Comparison of ENCODE assay signal across 21 cellular contexts in genomic region chr6:2026133-2026532, GRCh38.
"Had no signal": no experiment of that assay in that cellular context is flagged by ENCODE, and none has a peak within 500 bp of the region (broad histone marks: within the 10 kb centered on the region; RNA-seq: fewer than 3 reads in every experiment).

No MANE protein-coding gene starts in this region.

- H3K27ac ChIP-seq: adrenal gland, ascending aorta, epithelial cell of prostate, gastroesophageal sphincter, heart left ventricle, lower lobe of right lung, tibial artery had no signal

- H3K36me3 ChIP-seq: adrenal gland, ascending aorta, gastroesophageal sphincter, heart left ventricle, lower lobe of right lung, tibial artery had no signal

- ATAC-seq: activated CD4-positive, CD25-positive, alpha-beta regulatory T cell treated with anti-CD3 and anti-CD28 coated beads, Interleukin-2, amount 50 U/mL, for 24 hours; activated CD8-positive, alpha-beta T cell treated with anti-CD3 and anti-CD28 coated beads for 36 hours; gastroesophageal sphincter; heart left ventricle; left lobe of liver; lower lobe of right lung; naive thymus-derived CD4-positive, alpha-beta T cell had no signal

- H3K27ac Mint-ChIP-seq: activated CD4-positive, alpha-beta T cell treated with anti-CD3 and anti-CD28 coated beads, Interleukin-2, amount 10 ng/mL, durations not matched to agents 7 days and 5 days; activated CD8-positive, alpha-beta T cell treated with anti-CD3 and anti-CD28 coated beads for 36 hours; activated T-helper 1 cell treated with anti-CD3 and anti-CD28 coated beads, Interleukin-12 subunit alpha, Interleukin-12 subunit beta, Interleukin-2, Interleukin-4 antibody, amounts not matched to agents 30 ng/mL and 10 ng/mL and 1 ng/mL, durations not matched to agents 14 hours and 24 hours and 36 hours; endodermal cell; stimulated activated naive CD8-positive, alpha-beta T cell treated with anti-CD3 and anti-CD28 coated beads, Interleukin-15, Interleukin-2, amounts not matched to agents 100 ng/mL and 50 ng/mL, for 24 hours had no signal

- H3K9me3 ChIP-seq: adrenal gland, ascending aorta, gastroesophageal sphincter, heart left ventricle, lower lobe of right lung, tibial artery had no signal

- H3K27me3 ChIP-seq: adrenal gland, ascending aorta, gastroesophageal sphincter, heart left ventricle, tibial artery had no signal

- H3K4me3 ChIP-seq: adrenal gland, ascending aorta, gastroesophageal sphincter, heart left ventricle, lower lobe of right lung, tibial artery had no signal

- DNase-seq: activated CD4-positive, alpha-beta T cell treated with anti-CD3 and anti-CD28 coated beads, Interleukin-2, amount 10 ng/mL, durations not matched to agents 7 days and 5 days; activated CD8-positive, alpha-beta T cell treated with anti-CD3 and anti-CD28 coated beads for 36 hours; activated gamma-delta T cell; activated naive CD4-positive, alpha-beta T cell treated with anti-CD3 and anti-CD28 coated beads, Interleukin-2, amount 50 U/mL, for 16 hours; adrenal gland; cortex of kidney; endodermal cell; heart left ventricle; islet precursor cell; lower lobe of right lung; naive thymus-derived CD4-positive, alpha-beta T cell; stimulated activated CD4-positive, alpha-beta T cell treated with anti-CD3 and anti-CD28 coated beads, Interleukin-12 subunit alpha, Interleukin-12 subunit beta, amount 100 ng/mL, for 4 hours; substantia nigra; tibial artery had no signal

- H3K4me1 ChIP-seq: ascending aorta, gastroesophageal sphincter had no signal

- H3K9me3 Mint-ChIP-seq: activated CD4-positive, alpha-beta T cell treated with anti-CD3 and anti-CD28 coated beads, Interleukin-2, amount 10 ng/mL, durations not matched to agents 7 days and 5 days; activated CD8-positive, alpha-beta T cell treated with anti-CD3 and anti-CD28 coated beads for 36 hours; activated T-helper 1 cell treated with anti-CD3 and anti-CD28 coated beads, Interleukin-12 subunit alpha, Interleukin-12 subunit beta, Interleukin-2, Interleukin-4 antibody, amounts not matched to agents 30 ng/mL and 10 ng/mL and 1 ng/mL, durations not matched to agents 14 hours and 24 hours and 36 hours; endodermal cell; naive thymus-derived CD4-positive, alpha-beta T cell; stimulated activated naive CD8-positive, alpha-beta T cell treated with anti-CD3 and anti-CD28 coated beads, Interleukin-15, Interleukin-2, amounts not matched to agents 100 ng/mL and 50 ng/mL, for 24 hours had no signal
